Comparison of ENCODE assay signal across 1 cellular context in the genomic region with DNA sequence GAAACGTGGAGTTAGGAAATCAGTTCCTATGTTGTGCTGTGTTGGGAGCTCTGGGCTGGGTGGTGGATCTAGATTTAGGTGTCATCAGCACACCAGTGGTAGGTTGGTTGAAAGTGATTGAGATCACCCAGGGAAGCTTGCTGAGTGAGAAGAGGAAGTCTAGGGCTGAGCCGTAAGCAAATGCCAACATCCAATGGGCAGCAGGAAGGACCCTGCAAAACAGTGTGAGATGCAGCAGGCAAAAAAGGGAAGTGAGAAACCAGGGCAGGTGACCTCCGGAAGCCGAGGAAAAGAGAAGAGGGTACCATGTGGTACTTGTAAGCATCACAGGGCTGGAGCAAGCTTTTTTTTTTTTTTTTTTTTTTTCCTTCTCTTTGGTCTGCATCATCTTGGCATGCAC.
TF ChIP-seq lines count a peak whose summit lies in the region.

No MANE protein-coding gene starts in this region.

TF ChIP-seq in GM23338, 12 proteins besides CTCF, POLR2A, EP300 and RAD21 (continued from another document):
- TF ChIP-seq ZNF462 (CRISPR knock-in tag; IDR thresholded peaks at IDR 0.05) = no peak
- no peak for TF ChIP-seq ZNF114 (CRISPR knock-in tag; IDR thresholded peaks at IDR 0.05)
- no peak for TF ChIP-seq NANOG (IDR thresholded peaks at IDR 0.05; ENCODE audit: borderline replicate concordance)
- TF ChIP-seq EZH2phosphoT487 (IDR thresholded peaks at IDR 0.05; ENCODE audit: unreplicated experiment) = no peak
- no peak for TF ChIP-seq CREB1 (CRISPR knock-in tag; IDR thresholded peaks at IDR 0.05; ENCODE audit: low read depth)
